Comparison of ENCODE assay signal across 8 cellular contexts in genomic region chr6:145028144-145028818, GRCh38.
DNase-seq lines count a peak whose midpoint lies in the region; ATAC-seq and TF ChIP-seq lines count a peak whose summit lies in the region.

No MANE protein-coding gene starts in this region.

- intact Hi-C loops in tibial artery (cut with DNase I; ENCODE audit: low total_unique reads) = no loop called here

- no peaks in the 10 kb centered on the region for H3K9me3 ChIP-seq in cardiac muscle cell (ENCODE audit: low read depth)
- H3K9me3 ChIP-seq in tibial artery = no peaks in the 10 kb centered on the region

- H3K4me2 ChIP-seq in KMS-11 = no peak overlapping the region

- H3K4me1 ChIP-seq in KMS-11 (ENCODE audit: low read depth, poor library complexity, severe bottlenecking) (peaks cover 11% of the 10 kb centered on the region), cardiac muscle cell (ENCODE audit: low read depth) (peaks cover 7% of the 10 kb centered on the region), tibial artery (no peaks in the 10 kb centered on the region)

- no peak overlapping the region for H3K9ac ChIP-seq in KMS-11

- peak; percentile 5 for DNase-seq in NCI-H2029 (lab: John Stamatoyannopoulos, UW)
- no peak for DNase-seq in NCI-H2029 treated with DMSO at 0.1 percent for 48 hours (lab: John Stamatoyannopoulos, UW)
- peak; percentile 19 to 72 for DNase-seq in SW 1271 (lab: John Stamatoyannopoulos, UW)
- peak; percentile 38 to 41 for DNase-seq in cardiac muscle cell (ENCODE audit: low read depth in 1 of 2, low spot score in 1 of 2)
- no peak for DNase-seq in tibial artery
- DNase-seq in activated gamma-delta T cell treated with Interleukin-2 at 50 U/mL for 16 hours = no peak

- TF ChIP-seq CTCF in KMS-11 (conservative IDR thresholded peaks at IDR 0.05; ENCODE audit: low read depth, low read length) = peak; percentile 56
- TF ChIP-seq CTCF in cardiac muscle cell (IDR thresholded peaks at IDR 0.05; ENCODE audit: low read depth, low read length) = peak; percentile 49
- peak; percentile 27 to 29 for TF ChIP-seq CTCF in tibial artery (IDR thresholded peaks at IDR 0.05)

- peak overlapping the region; percentile 30; the same call in 1 of the 2 replicates for H2AFZ ChIP-seq in KMS-11 (ENCODE audit: low read depth)

- no peak overlapping the region for H3K4me3 ChIP-seq in KMS-11 (IDR thresholded peaks at IDR 0.05; ENCODE audit: insufficient read depth, low read depth, low read length)
- no peak overlapping the region for H3K4me3 ChIP-seq in cardiac muscle cell
- H3K4me3 ChIP-seq in tibial artery = no peak overlapping the region

- H3K36me3 ChIP-seq in KMS-11 (ENCODE audit: insufficient read depth) (no peaks in the 10 kb centered on the region), cardiac muscle cell (no peaks in the 10 kb centered on the region), tibial artery (no peaks in the 10 kb centered on the region)

- H4K20me1 ChIP-seq in KMS-11 (ENCODE audit: insufficient read depth) = no peaks in the 10 kb centered on the region

- H3K27me3 ChIP-seq in KMS-11 (ENCODE audit: insufficient read depth, low read depth) (no peaks in the 10 kb centered on the region), cardiac muscle cell (no peaks in the 10 kb centered on the region), tibial artery (no peaks in the 10 kb centered on the region)

- no peak overlapping the region for H3K27ac ChIP-seq in KMS-11
- no peak overlapping the region for H3K27ac ChIP-seq in cardiac muscle cell
- H3K27ac ChIP-seq in tibial artery = no peak overlapping the region

- H3K79me2 ChIP-seq in KMS-11 (ENCODE audit: insufficient read depth, low read depth) = no peaks in the 10 kb centered on the region

- ATAC-seq in GM21619 (IDR thresholded peaks at IDR 0.05; ENCODE audit: unreplicated experiment) = peak; percentile 83

Comparison
In these comparisons a context has a peak if more than half of its experiments do, and no peak if none do; other contexts are left out.
1. DNase-seq: peak in NCI-H2029 (single experiment), SW 1271 (2 of 2) and cardiac muscle cell (2 of 2); none in NCI-H2029 treated with DMSO at 0.1 percent for 48 hours (single experiment), tibial artery (0 of 2) and activated gamma-delta T cell treated with Interleukin-2 at 50 U/mL for 16 hours (single experiment).
2. Peak in every context shown above with its lines, with median percentiles within 50 percentile points of each other: CTCF ChIP-seq.